In the genomic region with DNA sequence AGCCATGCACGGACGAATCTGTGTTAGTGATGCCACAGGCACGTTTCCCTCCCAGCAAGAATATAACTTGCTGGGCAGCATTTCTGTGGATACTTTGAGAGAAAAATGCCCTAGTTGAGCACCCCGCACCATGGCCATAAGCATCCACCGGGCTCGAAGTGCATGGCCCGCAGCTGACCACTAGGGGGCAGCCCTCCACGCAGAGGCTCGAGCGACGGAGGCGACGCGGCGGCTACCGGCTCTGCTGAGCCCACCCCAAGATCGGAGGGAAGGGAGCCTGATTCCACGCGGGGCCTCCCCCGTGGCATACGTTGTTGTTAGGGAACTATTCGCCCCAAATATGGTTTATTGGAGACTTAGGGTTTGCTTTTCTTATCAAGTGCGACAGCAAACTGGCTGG, we compare ENCODE assay signal across 1 cellular context.
TF ChIP-seq lines count a peak whose summit lies in the region.

No MANE protein-coding gene starts in this region.

TF ChIP-seq in HepG2, 621 proteins besides CTCF, POLR2A, EP300 and RAD21:
- peak; percentile 34; the same call in 1 of the 2 replicates for TF ChIP-seq STAG1 (CRISPR knock-in tag; IDR thresholded peaks at IDR 0.05)
